In genomic region chr4:173124209-173124865, GRCh38 we compare ENCODE assay signal across 20 cellular contexts.
"Had no signal": no experiment of that assay in that cellular context is flagged by ENCODE, and none has a peak within 500 bp of the region (broad histone marks: within the 10 kb centered on the region; RNA-seq: fewer than 3 reads in every experiment).

No MANE protein-coding gene starts in this region.

- DNase-seq: natural killer cell; occipital lobe; ovary; posterior cingulate gyrus; psoas muscle; right cardiac atrium; right lobe of liver; sigmoid colon; small intestine; stimulated activated CD4-positive, alpha-beta T cell treated with anti-CD3 and anti-CD28 coated beads, Interleukin-15, amount 100 ng/mL, for 24 hours; stimulated activated CD4-positive, alpha-beta T cell treated with anti-CD3 and anti-CD28 coated beads, Interleukin-2, amount 100 ng/mL, for 24 hours; stimulated activated CD4-positive, alpha-beta T cell treated with anti-CD3 and anti-CD28 coated beads, Interleukin-2, amount 100 ng/mL, for 48 hours; stimulated activated CD4-positive, alpha-beta T cell treated with anti-CD3 and anti-CD28 coated beads, Interleukin-4, amount 100 ng/mL, for 24 hours; stimulated activated naive B cell treated with anti-CD40 and anti-IgM and Interleukin-4, amounts not matched to agents 10 μg/mL and 1 μg/mL and 100 μg/mL, for 72 hours; stimulated activated naive CD4-positive, alpha-beta T cell treated with Interleukin-2 at 50 U/mL for 16 hours; stomach; thyroid gland; upper lobe of left lung had no signal

- FAIRE-seq: small intestine, urothelium cell line had no signal

- ATAC-seq: natural killer cell; psoas muscle; right cardiac atrium; right lobe of liver; stimulated activated effector memory CD8-positive, alpha-beta T cell treated with anti-CD3 and anti-CD28 coated beads, Interleukin-12 subunit alpha, Interleukin-12 subunit beta, amount 100 ng/mL, for 72 hours; stimulated activated naive B cell treated with anti-CD40 and anti-IgM and Interleukin-4, amounts not matched to agents 10 μg/mL and 1 μg/mL and 100 μg/mL, for 72 hours had no signal
